Comparison of ENCODE assay signal across 8 cellular contexts in genomic region chr1:7669559-7670208, GRCh38.
DNase-seq lines count a peak whose midpoint lies in the region; ATAC-seq and TF ChIP-seq lines count a peak whose summit lies in the region.

No MANE protein-coding gene starts in this region.

- in situ Hi-C loops in gastrocnemius medialis (cut with MboI; ENCODE audit: low sequenced_read_pairs in 4 of 4): loop anchor here (5.0 to 25.0 kb wide), 3 partner anchors 78 to 243 kb away; no protein-coding TSS in a partner anchor

- TF ChIP-seq CTCF in ascending aorta (IDR thresholded peaks at IDR 0.05) (peak; percentile 33 to 71 (median 59)), gastrocnemius medialis (IDR thresholded peaks at IDR 0.05 in 4 of 5, conservative IDR thresholded peaks at IDR 0.05 in 1 of 5) (peak; percentile 34 to 83 (median 69))

- TF ChIP-seq POLR2A in gastrocnemius medialis (IDR thresholded peaks at IDR 0.05): no peak

- H3K9me3 ChIP-seq in ascending aorta: no peaks in the 10 kb centered on the region
- no peaks in the 10 kb centered on the region for H3K9me3 ChIP-seq in gastrocnemius medialis

- H3K4me3 ChIP-seq in ascending aorta (no peak overlapping the region), gastrocnemius medialis (peak overlapping the region in 2 of 4 donors; percentile 7 to 22)

- H3K4me1 ChIP-seq in ascending aorta (no peaks in the 10 kb centered on the region), gastrocnemius medialis (peaks cover 4 to 6% of the 10 kb centered on the region in 2 donors)

- H3K27ac ChIP-seq in ascending aorta: no peak overlapping the region
- peak overlapping the region in 2 of 4 donors; percentile 33 to 46 for H3K27ac ChIP-seq in gastrocnemius medialis

- intact Hi-C loops in ascending aorta (cut with DNase I) (no loop called here), gastrocnemius medialis (cut with DNase I; ENCODE audit: low total_unique reads) (loop anchor here (1.0 kb wide), 1 partner anchor 84 kb away; no protein-coding TSS in a partner anchor)

- no peak for ATAC-seq in gastrocnemius medialis
- no peak for ATAC-seq in HG02852 (IDR thresholded peaks at IDR 0.05; ENCODE audit: unreplicated experiment)

- H3K36me3 ChIP-seq in ascending aorta (no peaks in the 10 kb centered on the region), gastrocnemius medialis (no peaks in the 10 kb centered on the region)

- no peaks in the 10 kb centered on the region for H3K27me3 ChIP-seq in ascending aorta
- no peaks in the 10 kb centered on the region for H3K27me3 ChIP-seq in gastrocnemius medialis

- DNase-seq in DMS153 (lab: John Stamatoyannopoulos, UW): peak; percentile 53
- DNase-seq in KG1 (lab: John Stamatoyannopoulos, UW): peak; percentile 13
- DNase-seq in T-helper 1 cell: peak in 4 of 5 donors; percentile 23 to 49 (median 36)
- DNase-seq in ascending aorta (ENCODE audit: low spot score in 2 of 2): no peak
- DNase-seq in hypothalamus (lab: John Stamatoyannopoulos, UW): peak in 45 of 51 donors; percentile 11 to 77 (median 47)
- peak in 1 of 2 donors; percentile 26 for DNase-seq in gastrocnemius medialis
- DNase-seq in cortex of kidney (lab: John Stamatoyannopoulos, UW): no peak

Comparison
In these comparisons a context has a peak if more than half of its experiments do, and no peak if none do; other contexts are left out.
1. DNase-seq: peak in DMS153 (single experiment), KG1 (single experiment), T-helper 1 cell (4 of 5) and hypothalamus (45 of 51); none in ascending aorta (0 of 2) and cortex of kidney (single experiment).